11 cellular contexts compared by ENCODE assay signal in genomic region chr17:41308918-41309359, GRCh38. TPM values are rescaled to one million over a fixed set of nuclear protein-coding genes. Genes with fewer than 3 reads are reported as not detected.
DNase-seq lines count a peak whose midpoint lies in the region; ATAC-seq and TF ChIP-seq lines count a peak whose summit lies in the region.
"Had no signal": no experiment of that assay in that cellular context is flagged by ENCODE, and none has a peak within 500 bp of the region (broad histone marks: within the 10 kb centered on the region; RNA-seq: fewer than 3 reads in every experiment).

Gene KRTAP16-1 (minus strand): TSS chr17:41309309. CDS start chr17:41309253, 56 bp downstream.

- H3K4me3 Mint-ChIP-seq in activated CD8-positive, alpha-beta T cell treated with anti-CD3 and anti-CD28 coated beads for 36 hours: peak within 1 kb of the TSS; percentile 54
- H3K4me3 Mint-ChIP-seq in stimulated activated naive CD8-positive, alpha-beta T cell treated with anti-CD3 and anti-CD28 coated beads, Interleukin-15, amount 100 ng/mL, for 72 hours: peak within 1 kb of the TSS; percentile 62 to 73

- no peaks in the 10 kb centered on the region for H3K27me3 Mint-ChIP-seq in activated CD8-positive, alpha-beta T cell treated with anti-CD3 and anti-CD28 coated beads for 36 hours
- H3K27me3 Mint-ChIP-seq in stimulated activated naive CD8-positive, alpha-beta T cell treated with anti-CD3 and anti-CD28 coated beads, Interleukin-15, amount 100 ng/mL, for 72 hours: no peaks in the 10 kb centered on the region

- POLR2A ChIA-PET in activated CD8-positive, alpha-beta T cell treated with anti-CD3 and anti-CD28 coated beads for 36 hours (lab: Charles Lee): interaction anchor here (0.6 to 1.1 kb wide), 2 partner anchors 9 to 32 kb away, joined by 3 read pairs; no protein-coding TSS in a partner anchor

- H3K36me3 ChIP-seq in esophagus squamous epithelium: no peaks in the 10 kb centered on the region
- H3K36me3 ChIP-seq: ovary had no signal

- peak within 1 kb of the TSS; percentile 86 for H3K27ac Mint-ChIP-seq in activated CD8-positive, alpha-beta T cell treated with anti-CD3 and anti-CD28 coated beads for 36 hours
- peak within 1 kb of the TSS; percentile 77 to 92 for H3K27ac Mint-ChIP-seq in stimulated activated naive CD8-positive, alpha-beta T cell treated with anti-CD3 and anti-CD28 coated beads, Interleukin-15, amount 100 ng/mL, for 72 hours

- CTCF ChIA-PET in activated CD8-positive, alpha-beta T cell treated with anti-CD3 and anti-CD28 coated beads for 36 hours (lab: Charles Lee): interaction anchor here (1.2 to 3.1 kb wide), 3 partner anchors 13 to 240 kb away, joined by 4 to 22 read pairs (median 7); no protein-coding TSS in a partner anchor

- H3K36me3 Mint-ChIP-seq in activated CD8-positive, alpha-beta T cell treated with anti-CD3 and anti-CD28 coated beads for 36 hours (ENCODE audit: low read depth): no peaks in the 10 kb centered on the region

- H3K4me1 Mint-ChIP-seq in activated CD8-positive, alpha-beta T cell treated with anti-CD3 and anti-CD28 coated beads for 36 hours (ENCODE audit: low read depth): peaks cover 47% of the 10 kb centered on the region
- peaks cover 46% of the 10 kb centered on the region for H3K4me1 Mint-ChIP-seq in stimulated activated naive CD8-positive, alpha-beta T cell treated with anti-CD3 and anti-CD28 coated beads, Interleukin-15, amount 100 ng/mL, for 72 hours

- H3K4me3 ChIP-seq in esophagus squamous epithelium: peak within 1 kb of the TSS in 1 of 4 donors; percentile 25
- H3K4me3 ChIP-seq: ovary had no signal

- peak; percentile 63 for ATAC-seq in activated CD8-positive, alpha-beta T cell treated with anti-CD3 and anti-CD28 coated beads for 36 hours
- ATAC-seq in stimulated activated naive CD8-positive, alpha-beta T cell treated with anti-CD3 and anti-CD28 coated beads, Interleukin-15, amount 100 ng/mL, for 72 hours: peak; percentile 67
- no peak for ATAC-seq in HG02885 (IDR thresholded peaks at IDR 0.05; ENCODE audit: poor library complexity, unreplicated experiment)

- DNase-seq in NCI-H2029 (lab: John Stamatoyannopoulos, UW) (peak; percentile 64), NCI-H2029 treated with DMSO at 0.1 percent for 48 hours (lab: John Stamatoyannopoulos, UW) (no peak), esophagus squamous epithelium (lab: John Stamatoyannopoulos, UW) (no peak), NCI-H446 treated with DMSO at 0.1 percent for 48 hours (lab: John Stamatoyannopoulos, UW) (no peak), dedifferentiated amniotic fluid mesenchymal stem cell (ENCODE audit: extremely low spot score) (no peak)
- peak; percentile 60 for DNase-seq in activated CD8-positive, alpha-beta T cell treated with anti-CD3 and anti-CD28 coated beads for 36 hours
- DNase-seq in stimulated activated naive CD8-positive, alpha-beta T cell treated with anti-CD3 and anti-CD28 coated beads, Interleukin-15, amount 100 ng/mL, for 72 hours: peak in 1 of 2 donors; percentile 39
- DNase-seq: ovary, trophoblast cell had no signal

- peak within 1 kb of the TSS in 3 of 4 donors; percentile 11 to 69 (median 55) for H3K27ac ChIP-seq in esophagus squamous epithelium
- H3K27ac ChIP-seq: ovary had no signal

- no peaks in the 10 kb centered on the region for H3K9me3 ChIP-seq in esophagus squamous epithelium
- H3K9me3 ChIP-seq: ovary had no signal

- peaks cover 0 to 10% (median 0%) of the 10 kb centered on the region in 4 donors for H3K27me3 ChIP-seq in esophagus squamous epithelium
- H3K27me3 ChIP-seq: ovary had no signal

- no peaks in the 10 kb centered on the region for H3K9me3 Mint-ChIP-seq in activated CD8-positive, alpha-beta T cell treated with anti-CD3 and anti-CD28 coated beads for 36 hours
- H3K9me3 Mint-ChIP-seq in stimulated activated naive CD8-positive, alpha-beta T cell treated with anti-CD3 and anti-CD28 coated beads, Interleukin-15, amount 100 ng/mL, for 72 hours: no peaks in the 10 kb centered on the region

- 64 to 75% methylated on average over 6 to 7 of the region's 7 CpGs for WGBS in esophagus squamous epithelium, 2 donors

- H3K4me1 ChIP-seq in esophagus squamous epithelium: peaks cover 0 to 18% (median 0%) of the 10 kb centered on the region in 3 donors

- intact Hi-C loops in activated CD8-positive, alpha-beta T cell treated with anti-CD3 and anti-CD28 coated beads for 36 hours (cut with micrococcal nuclease): no loop called here
- intact Hi-C loops in esophagus squamous epithelium (cut with DNase I): no loop called here

- no peak for TF ChIP-seq POLR2A in esophagus squamous epithelium (IDR thresholded peaks at IDR 0.05)

- TF ChIP-seq CTCF in activated CD8-positive, alpha-beta T cell treated with anti-CD3 and anti-CD28 coated beads for 36 hours (IDR thresholded peaks at IDR 0.05): no peak
- no peak for TF ChIP-seq CTCF in esophagus squamous epithelium (IDR thresholded peaks at IDR 0.05)

RNA-seq across cellular contexts. Expression of gene KRTAP16-1, which starts in this region (rescaled TPM):
- not detected for total RNA-seq in activated CD8-positive, alpha-beta T cell treated with anti-CD3 and anti-CD28 coated beads for 36 hours
- total RNA-seq in esophagus squamous epithelium: not detected
- total RNA-seq: A172, ovary had no signal

Comparison
In these comparisons a context has a peak if more than half of its experiments do, and no peak if none do; other contexts are left out.
1. Peak in DNase-seq and ATAC-seq in activated CD8-positive, alpha-beta T cell treated with anti-CD3 and anti-CD28 coated beads for 36 hours; RNA of the gene not detected or under 1 TPM.